In genomic region chr3:46089237-46090011, GRCh38 we compare ENCODE assay signal across 8 cellular contexts.
DNase-seq lines count a peak whose midpoint lies in the region; ATAC-seq and TF ChIP-seq lines count a peak whose summit lies in the region.

No MANE protein-coding gene starts in this region.

- BruUV-seq in Calu3 (replicated peaks; lab: Mats Ljungman, UMichigan): no TSS peak

- CTCF ChIA-PET in Calu3 (lab: Charles Lee): interaction anchor here (0.6 to 1.9 kb wide), 3 partner anchors 118 to 1439 kb away, joined by 3 to 13 read pairs (median 3); partner anchors contain the start of gene CCR1

- H3K36me3 Mint-ChIP-seq in Calu3 (ENCODE audit: insufficient read depth, unreplicated experiment): no peaks in the 10 kb centered on the region
- H3K36me3 Mint-ChIP-seq in effector memory CD8-positive, alpha-beta T cell (ENCODE audit: insufficient read depth): no peaks in the 10 kb centered on the region

- peak; percentile 50 for ATAC-seq in GM21576 (IDR thresholded peaks at IDR 0.05; ENCODE audit: unreplicated experiment)
- peak; percentile 38 for ATAC-seq in effector memory CD8-positive, alpha-beta T cell (replicated peaks)
- no peak for ATAC-seq in GM19397 (IDR thresholded peaks at IDR 0.05; ENCODE audit: unreplicated experiment)

- DNase-seq in Calu3 (peak; percentile 35), NOMO-1 treated with DMSO at 0.1 percent for 48 hours (lab: John Stamatoyannopoulos, UW; ENCODE audit: unreplicated experiment) (peak; percentile 97), non-pigmented ciliary epithelial cell (ENCODE audit: low read depth) (peak; percentile 77), SK-N-DZ (ENCODE audit: low spot score) (no peak), NCI-H345 treated with DMSO at 0.1 percent for 48 hours (lab: John Stamatoyannopoulos, UW; ENCODE audit: unreplicated experiment) (no peak)
- DNase-seq in effector memory CD8-positive, alpha-beta T cell: no peak

- peaks cover 3% of the 10 kb centered on the region for H3K9me3 Mint-ChIP-seq in Calu3 (ENCODE audit: low read depth, unreplicated experiment)
- H3K9me3 Mint-ChIP-seq in effector memory CD8-positive, alpha-beta T cell: no peaks in the 10 kb centered on the region

- H3K4me3 Mint-ChIP-seq in Calu3 (ENCODE audit: low read depth, unreplicated experiment): no peak overlapping the region
- H3K4me3 Mint-ChIP-seq in effector memory CD8-positive, alpha-beta T cell: peak overlapping the region in 1 of 2 donors; percentile 5

- H3K27ac Mint-ChIP-seq in Calu3 (ENCODE audit: unreplicated experiment): no peak overlapping the region
- H3K27ac Mint-ChIP-seq in effector memory CD8-positive, alpha-beta T cell: peak overlapping the region; percentile 57 to 73

- peaks cover 50% of the 10 kb centered on the region for H3K4me1 Mint-ChIP-seq in Calu3 (ENCODE audit: low read depth, unreplicated experiment)
- H3K4me1 Mint-ChIP-seq in effector memory CD8-positive, alpha-beta T cell (ENCODE audit: low read depth in 2 of 2): peaks cover 37 to 41% of the 10 kb centered on the region in 2 donors

- TF ChIP-seq CTCF in Calu3 (IDR thresholded peaks at IDR 0.05; ENCODE audit: unreplicated experiment): no peak

- intact Hi-C loops in Calu3 (cut with micrococcal nuclease; ENCODE audit: unreplicated experiment): loop anchor here (5.0 kb wide), 1 partner anchor 73 kb away; no protein-coding TSS in a partner anchor

- H3K27me3 Mint-ChIP-seq in Calu3 (ENCODE audit: unreplicated experiment): no peaks in the 10 kb centered on the region
- no peaks in the 10 kb centered on the region for H3K27me3 Mint-ChIP-seq in effector memory CD8-positive, alpha-beta T cell

Comparison
In these comparisons a context has a peak if more than half of its experiments do, and no peak if none do; other contexts are left out.
1. DNase-seq: peak in Calu3 (single experiment), NOMO-1 treated with DMSO at 0.1 percent for 48 hours (single experiment) and non-pigmented ciliary epithelial cell (single experiment); none in effector memory CD8-positive, alpha-beta T cell (0 of 3), SK-N-DZ (single experiment) and NCI-H345 treated with DMSO at 0.1 percent for 48 hours (single experiment).